20 cellular contexts compared by ENCODE assay signal in genomic region chr10:7546365-7546967, GRCh38.
DNase-seq lines count a peak whose midpoint lies in the region; ATAC-seq and TF ChIP-seq lines count a peak whose summit lies in the region.
"Had no signal": no experiment of that assay in that cellular context is flagged by ENCODE, and none has a peak within 500 bp of the region (broad histone marks: within the 10 kb centered on the region; RNA-seq: fewer than 3 reads in every experiment).

No MANE protein-coding gene starts in this region.

- WGBS in esophagus squamous epithelium, 2 donors = 84 to 88% methylated on average over 9 to 10 of the region's 10 CpGs
- WGBS in transverse colon (ENCODE audit: low coverage in 1 of 2), 2 donors = 64% methylated on average over 10 of the region's 10 CpGs; no CpG with 5 or more reads in 1 of the 2 donors

- DNase-seq in esophagus squamous epithelium (lab: John Stamatoyannopoulos, UW) (no peak), transverse colon (no peak), dorsolateral prefrontal cortex (no peak), PC-9 (no peak)
- DNase-seq: ACHN; CD4-positive, alpha-beta T cell; H9; MV-4-11; NCI-H1417; NCI-H187 treated with DMSO at 0.1 percent for 48 hours; NCI-H345; NCI-H526 treated with DMSO at 0.1 percent for 48 hours; NK-92 treated with Interleukin-12 subunit alpha and Interleukin-12 subunit beta, amount 100 ng/mL, for 24 hours; OCI-M1; RPMI8226; SIG-M5 had no signal

- peak overlapping the region in 2 of 3 experiments; percentile 34 to 47 for H3K27ac Mint-ChIP-seq in nephron
- H3K27ac Mint-ChIP-seq: B cell; CD4-positive, alpha-beta T cell; H9 had no signal

- H3K4me1 Mint-ChIP-seq in nephron = peaks cover 58% of the 10 kb centered on the region
- H3K4me1 Mint-ChIP-seq: B cell had no signal

- no peaks in the 10 kb centered on the region for H3K9me2 ChIP-seq in PC-9 (ENCODE audit: insufficient read depth)

- no peaks in the 10 kb centered on the region for H3K4me1 ChIP-seq in HEK293 (ENCODE audit: control insufficient read depth, insufficient read depth, low read length)
- peaks cover 0 to 54% (median 22%) of the 10 kb centered on the region in 3 donors for H3K4me1 ChIP-seq in esophagus squamous epithelium
- peaks cover 0 to 19% (median 9%) of the 10 kb centered on the region in 4 donors for H3K4me1 ChIP-seq in transverse colon
- H3K4me1 ChIP-seq in PC-9 (replicated peaks; ENCODE audit: insufficient read depth) = no peaks in the 10 kb centered on the region

- H3K4me2 ChIP-seq in PC-9 = no peak overlapping the region

- H3K4me3 Mint-ChIP-seq in nephron = no peak overlapping the region
- H3K4me3 Mint-ChIP-seq: B cell; CD4-positive, alpha-beta T cell; H9 had no signal

- TF ChIP-seq POLR2A in esophagus squamous epithelium (IDR thresholded peaks at IDR 0.05) = no peak
- TF ChIP-seq POLR2A in transverse colon (IDR thresholded peaks at IDR 0.05) = no peak

- POLR2A ChIA-PET in HEK293 (lab: Yijun Ruan, JAX) = no interaction called here
- POLR2A ChIA-PET in PC-9 (lab: Charles Lee; ENCODE audit: unreplicated experiment) = no interaction called here

- no peaks in the 10 kb centered on the region for H3K79me2 ChIP-seq in PC-9 (ENCODE audit: low read depth)

- no peak for ATAC-seq in GM19328 (IDR thresholded peaks at IDR 0.05; ENCODE audit: unreplicated experiment)

- intact Hi-C loops in esophagus squamous epithelium (cut with DNase I) (no loop called here), transverse colon (cut with DNase I; ENCODE audit: low total_unique reads) (no loop called here), dorsolateral prefrontal cortex (cut with DNase I) (no loop called here), PC-9 (cut with micrococcal nuclease; ENCODE audit: unreplicated experiment) (no loop called here)

- H3K27me3 Mint-ChIP-seq in nephron (ENCODE audit: low read depth) = peaks cover 7% of the 10 kb centered on the region
- H3K27me3 Mint-ChIP-seq: CD4-positive, alpha-beta T cell had no signal

- H3K27ac ChIP-seq in HEK293 (ENCODE audit: extremely low read depth, low read depth, low read length) = no peak overlapping the region
- peak overlapping the region in 3 of 4 donors; percentile 19 to 30 (median 27) for H3K27ac ChIP-seq in esophagus squamous epithelium
- peak overlapping the region; percentile 34 to 76 (median 52) for H3K27ac ChIP-seq in transverse colon
- no peak overlapping the region for H3K27ac ChIP-seq in dorsolateral prefrontal cortex
- no peak overlapping the region for H3K27ac ChIP-seq in PC-9

- H3K4me3 ChIP-seq in HEK293 (ENCODE audit: low read depth, low read length) = no peak overlapping the region
- no peak overlapping the region for H3K4me3 ChIP-seq in esophagus squamous epithelium
- H3K4me3 ChIP-seq in transverse colon = no peak overlapping the region
- H3K4me3 ChIP-seq in dorsolateral prefrontal cortex = no peak overlapping the region
- no peak overlapping the region for H3K4me3 ChIP-seq in PC-9

- H3K27me3 ChIP-seq in esophagus squamous epithelium (no peaks in the 10 kb centered on the region), transverse colon (no peaks in the 10 kb centered on the region), dorsolateral prefrontal cortex (no peaks in the 10 kb centered on the region), PC-9 (ENCODE audit: insufficient read depth, low read depth) (peaks cover 29% of the 10 kb centered on the region)

- H3K9me3 ChIP-seq in HEK293 (ENCODE audit: control insufficient read depth, insufficient read depth, low read depth, low read length) (no peaks in the 10 kb centered on the region), esophagus squamous epithelium (no peaks in the 10 kb centered on the region), transverse colon (no peaks in the 10 kb centered on the region), PC-9 (ENCODE audit: insufficient read depth, low read depth) (no peaks in the 10 kb centered on the region)

- no peak overlapping the region for H2AFZ ChIP-seq in PC-9

- H3K36me3 Mint-ChIP-seq in nephron (ENCODE audit: low read depth) = no peaks in the 10 kb centered on the region

- no peaks in the 10 kb centered on the region for H3K36me3 ChIP-seq in HEK293 (ENCODE audit: control insufficient read depth in 2 of 2, insufficient read depth in 1 of 2, low read length in 2 of 2)
- H3K36me3 ChIP-seq in esophagus squamous epithelium = no peaks in the 10 kb centered on the region
- no peaks in the 10 kb centered on the region for H3K36me3 ChIP-seq in transverse colon
- no peaks in the 10 kb centered on the region for H3K36me3 ChIP-seq in PC-9 (ENCODE audit: low read depth)

- in situ Hi-C loops in transverse colon (cut with MboI; ENCODE audit: low pct_ligation_motif_present in 1 of 4, low pct_unique_long_range_greater_than_20kb in 1 of 4, low sequenced_read_pairs in 3 of 4) = no loop called here

- no peak for TF ChIP-seq EP300 in transverse colon (IDR thresholded peaks at IDR 0.05; ENCODE audit: low read depth)

- no peaks in the 10 kb centered on the region for H3F3A ChIP-seq in PC-9 (ENCODE audit: insufficient read depth, low read depth)

- no peaks in the 10 kb centered on the region for H4K20me1 ChIP-seq in PC-9 (ENCODE audit: insufficient read depth)

- CTCF ChIA-PET in HEK293 (lab: Yijun Ruan, JAX) (interaction anchor here (0.8 to 0.9 kb wide), 2 partner anchors 21 to 140 kb away, joined by 3 to 4 read pairs; no protein-coding TSS in a partner anchor), PC-9 (lab: Charles Lee) (no interaction called here)

- H3K9me3 Mint-ChIP-seq in nephron = no peaks in the 10 kb centered on the region
- H3K9me3 Mint-ChIP-seq: CD4-positive, alpha-beta T cell; H9 had no signal

- TF ChIP-seq CTCF in HEK293 (tag by site-specific recombination; IDR thresholded peaks at IDR 0.05) (no peak), esophagus squamous epithelium (IDR thresholded peaks at IDR 0.05) (no peak), nephron (IDR thresholded peaks at IDR 0.05; ENCODE audit: unreplicated experiment in 3 of 3) (no peak), transverse colon (IDR thresholded peaks at IDR 0.05) (no peak), dorsolateral prefrontal cortex (IDR thresholded peaks at IDR 0.05 in 54 of 56, conservative IDR thresholded peaks at IDR 0.05 in 2 of 56; ENCODE audit: low read depth in 1 of 56, partially characterized antibody in 56 of 56) (no peak), PC-9 (conservative IDR thresholded peaks at IDR 0.05) (no peak)

- BruUV-seq in PC-9 (replicated peaks; lab: Mats Ljungman, UMichigan) = no TSS peak

TF ChIP-seq in HEK293, 187 proteins besides CTCF, POLR2A, EP300 and RAD21:
- no peak for TF ChIP-seq ZNF10 (tag by site-specific recombination; IDR thresholded peaks at IDR 0.05)
- no peak for TF ChIP-seq ZNF677 (tag by site-specific recombination; IDR thresholded peaks at IDR 0.05)
- no peak for TF ChIP-seq ZNF621 (tag by site-specific recombination; IDR thresholded peaks at IDR 0.05)
- TF ChIP-seq ZNF639 (tag by site-specific recombination; IDR thresholded peaks at IDR 0.05) = no peak
- no peak for TF ChIP-seq SP3 (tag by site-specific recombination; IDR thresholded peaks at IDR 0.05)
- 0 out of 2 replicates have a peak, but pooled peaks have one; percentile 21 for TF ChIP-seq ZBTB17 (tag by site-specific recombination; IDR thresholded peaks at IDR 0.05)
- TF ChIP-seq OSR2 (tag by site-specific recombination; IDR thresholded peaks at IDR 0.05) = no peak

Comparison
In these comparisons a context has a peak if more than half of its experiments do, and no peak if none do; other contexts are left out.
1. H3K27ac ChIP-seq: peak in esophagus squamous epithelium (3 of 4) and transverse colon (4 of 4); none in HEK293 (single experiment), dorsolateral prefrontal cortex (0 of 59) and PC-9 (single experiment).